In the genomic region with DNA sequence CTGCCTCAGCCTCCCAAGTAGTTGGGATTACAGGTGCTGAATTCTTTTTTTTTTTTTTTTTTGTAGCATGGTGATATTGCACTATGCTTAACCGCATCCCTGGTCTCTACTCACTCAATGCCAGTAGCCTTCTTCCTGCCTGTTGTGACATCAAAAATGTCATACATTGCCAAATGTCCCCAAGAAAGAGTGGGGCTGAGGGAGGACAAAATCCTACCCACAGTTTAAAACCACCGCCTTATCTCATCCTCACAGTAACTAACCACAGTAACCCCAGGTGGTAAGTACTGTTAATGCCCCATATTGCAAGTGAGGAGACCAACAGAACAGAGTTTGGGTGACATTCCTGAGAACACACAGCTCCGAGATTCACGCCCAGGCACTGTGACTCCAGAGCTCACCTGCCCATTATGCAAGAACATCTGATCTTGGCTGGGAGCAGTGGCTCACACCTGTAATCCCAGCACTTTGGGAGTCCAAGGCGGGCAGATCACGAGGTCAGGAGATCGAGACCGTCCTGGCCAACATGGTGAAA, we compare ENCODE assay signal across 1 cellular context.
TF ChIP-seq lines count a peak whose summit lies in the region.

No MANE protein-coding gene starts in this region.

TF ChIP-seq in K562, 482 proteins besides CTCF, POLR2A, EP300 and RAD21 (continued from another document and continues in another):
- TF ChIP-seq, protein P1, sequence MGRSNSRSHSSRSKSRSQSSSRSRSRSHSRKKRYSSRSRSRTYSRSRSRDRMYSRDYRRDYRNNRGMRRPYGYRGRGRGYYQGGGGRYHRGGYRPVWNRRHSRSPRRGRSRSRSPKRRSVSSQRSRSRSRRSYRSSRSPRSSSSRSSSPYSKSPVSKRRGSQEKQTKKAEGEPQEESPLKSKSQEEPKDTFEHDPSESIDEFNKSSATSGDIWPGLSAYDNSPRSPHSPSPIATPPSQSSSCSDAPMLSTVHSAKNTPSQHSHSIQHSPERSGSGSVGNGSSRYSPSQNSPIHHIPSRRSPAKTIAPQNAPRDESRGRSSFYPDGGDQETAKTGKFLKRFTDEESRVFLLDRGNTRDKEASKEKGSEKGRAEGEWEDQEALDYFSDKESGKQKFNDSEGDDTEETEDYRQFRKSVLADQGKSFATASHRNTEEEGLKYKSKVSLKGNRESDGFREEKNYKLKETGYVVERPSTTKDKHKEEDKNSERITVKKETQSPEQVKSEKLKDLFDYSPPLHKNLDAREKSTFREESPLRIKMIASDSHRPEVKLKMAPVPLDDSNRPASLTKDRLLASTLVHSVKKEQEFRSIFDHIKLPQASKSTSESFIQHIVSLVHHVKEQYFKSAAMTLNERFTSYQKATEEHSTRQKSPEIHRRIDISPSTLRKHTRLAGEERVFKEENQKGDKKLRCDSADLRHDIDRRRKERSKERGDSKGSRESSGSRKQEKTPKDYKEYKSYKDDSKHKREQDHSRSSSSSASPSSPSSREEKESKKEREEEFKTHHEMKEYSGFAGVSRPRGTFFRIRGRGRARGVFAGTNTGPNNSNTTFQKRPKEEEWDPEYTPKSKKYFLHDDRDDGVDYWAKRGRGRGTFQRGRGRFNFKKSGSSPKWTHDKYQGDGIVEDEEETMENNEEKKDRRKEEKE (IDR thresholded peaks at IDR 0.05; ENCODE audit: borderline replicate concordance in 1 of 2, control insufficient read depth in 1 of 2, low read depth in 2 of 2, low read length in 1 of 2) = no peak
- TF ChIP-seq, protein P2, sequence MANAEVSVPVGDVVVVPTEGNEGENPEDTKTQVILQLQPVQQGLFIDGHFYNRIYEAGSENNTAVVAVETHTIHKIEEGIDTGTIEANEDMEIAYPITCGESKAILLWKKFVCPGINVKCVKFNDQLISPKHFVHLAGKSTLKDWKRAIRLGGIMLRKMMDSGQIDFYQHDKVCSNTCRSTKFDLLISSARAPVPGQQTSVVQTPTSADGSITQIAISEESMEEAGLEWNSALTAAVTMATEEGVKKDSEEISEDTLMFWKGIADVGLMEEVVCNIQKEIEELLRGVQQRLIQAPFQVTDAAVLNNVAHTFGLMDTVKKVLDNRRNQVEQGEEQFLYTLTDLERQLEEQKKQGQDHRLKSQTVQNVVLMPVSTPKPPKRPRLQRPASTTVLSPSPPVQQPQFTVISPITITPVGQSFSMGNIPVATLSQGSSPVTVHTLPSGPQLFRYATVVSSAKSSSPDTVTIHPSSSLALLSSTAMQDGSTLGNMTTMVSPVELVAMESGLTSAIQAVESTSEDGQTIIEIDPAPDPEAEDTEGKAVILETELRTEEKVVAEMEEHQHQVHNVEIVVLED (CRISPR knock-in tag; IDR thresholded peaks at IDR 0.05) = no peak
- TF ChIP-seq KAT8 (IDR thresholded peaks at IDR 0.05; ENCODE audit: low read depth) (no peak), CHCHD3 (CRISPR knock-in tag; IDR thresholded peaks at IDR 0.05) (no peak), NFXL1 (CRISPR knock-in tag; IDR thresholded peaks at IDR 0.05) (no peak), ZFPM2 (CRISPR knock-in tag; IDR thresholded peaks at IDR 0.05) (no peak), ZBTB17 (CRISPR knock-in tag; IDR thresholded peaks at IDR 0.05) (no peak), ETV1 (tag; conservative IDR thresholded peaks at IDR 0.05; ENCODE audit: low read depth) (peak; percentile 81), CSDE1 (IDR thresholded peaks at IDR 0.05) (no peak), ZNF584 (CRISPR knock-in tag; IDR thresholded peaks at IDR 0.05; ENCODE audit: low read depth) (peak; percentile 49; the same call in 1 of the 2 replicates), MBD2 (IDR thresholded peaks at IDR 0.05; ENCODE audit: borderline replicate concordance, low read depth) (peak; percentile 56; the same call in 1 of the 2 replicates), PCBP1 (IDR thresholded peaks at IDR 0.05; ENCODE audit: low read depth, low read length, poor library complexity, severe bottlenecking) (no peak), SUPT5H (IDR thresholded peaks at IDR 0.05) (no peak), ZNF140 (CRISPR knock-in tag; IDR thresholded peaks at IDR 0.05) (no peak), FOXK2 (conservative IDR thresholded peaks at IDR 0.05 in 1 of 2, IDR thresholded peaks at IDR 0.05 in 1 of 2; ENCODE audit: low read depth in 2 of 2) (0 out of 4 replicates have a peak, but pooled peaks of 1 of the 2 experiments have one; percentile 16), SMAD2 (IDR thresholded peaks at IDR 0.05; ENCODE audit: low read depth, low read length) (no peak), FUS (optimal IDR thresholded peaks at IDR 0.05; ENCODE audit: low read depth, low read length) (no peak), FIP1L1 (IDR thresholded peaks at IDR 0.05; ENCODE audit: low read depth, low read length, poor library complexity, severe bottlenecking) (no peak), FOSL1 (tag; conservative IDR thresholded peaks at IDR 0.05) (peak; percentile 68), CCNT2 (IDR thresholded peaks at IDR 0.05; ENCODE audit: borderline replicate concordance, extremely low read depth, insufficient read length, low read depth, low read length) (no peak), MYBL2 (IDR thresholded peaks at IDR 0.05; ENCODE audit: low read depth) (no peak), MYBL2 (CRISPR knock-in tag; IDR thresholded peaks at IDR 0.05; ENCODE audit: borderline replicate concordance) (no peak), RFX1 (IDR thresholded peaks at IDR 0.05) (no peak), NR3C1 (CRISPR knock-in tag; IDR thresholded peaks at IDR 0.05) (no peak), CBFB (CRISPR knock-in tag; IDR thresholded peaks at IDR 0.05) (peak; percentile 100), KHSRP (IDR thresholded peaks at IDR 0.05) (0 out of 2 replicates have a peak, but pooled peaks have one; percentile 39), SAP30 (IDR thresholded peaks at IDR 0.05; ENCODE audit: borderline replicate concordance, insufficient read depth, low read depth, low read length, poor library complexity, severe bottlenecking) (no peak), FOXM1 (IDR thresholded peaks at IDR 0.05; ENCODE audit: low read depth) (peak; percentile 79), FOXM1 (CRISPR knock-in tag; IDR thresholded peaks at IDR 0.05; ENCODE audit: low read depth) (no peak), GATAD2B (IDR thresholded peaks at IDR 0.05; ENCODE audit: borderline replicate concordance) (no peak; the same call in 1 of the 2 replicates), RCOR1 (IDR thresholded peaks at IDR 0.05; ENCODE audit: borderline replicate concordance in 1 of 2, low read depth in 2 of 2, low read length in 2 of 2) (peak; percentile 94 to 97)
- TF ChIP-seq, protein P3, sequence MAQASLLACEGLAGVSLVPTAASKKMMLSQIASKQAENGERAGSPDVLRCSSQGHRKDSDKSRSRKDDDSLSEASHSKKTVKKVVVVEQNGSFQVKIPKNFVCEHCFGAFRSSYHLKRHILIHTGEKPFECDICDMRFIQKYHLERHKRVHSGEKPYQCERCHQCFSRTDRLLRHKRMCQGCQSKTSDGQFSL (CRISPR knock-in tag; IDR thresholded peaks at IDR 0.05) = no peak
- TF ChIP-seq, protein P3 (tag; IDR thresholded peaks at IDR 0.05) = no peak
- TF ChIP-seq, protein P4, sequence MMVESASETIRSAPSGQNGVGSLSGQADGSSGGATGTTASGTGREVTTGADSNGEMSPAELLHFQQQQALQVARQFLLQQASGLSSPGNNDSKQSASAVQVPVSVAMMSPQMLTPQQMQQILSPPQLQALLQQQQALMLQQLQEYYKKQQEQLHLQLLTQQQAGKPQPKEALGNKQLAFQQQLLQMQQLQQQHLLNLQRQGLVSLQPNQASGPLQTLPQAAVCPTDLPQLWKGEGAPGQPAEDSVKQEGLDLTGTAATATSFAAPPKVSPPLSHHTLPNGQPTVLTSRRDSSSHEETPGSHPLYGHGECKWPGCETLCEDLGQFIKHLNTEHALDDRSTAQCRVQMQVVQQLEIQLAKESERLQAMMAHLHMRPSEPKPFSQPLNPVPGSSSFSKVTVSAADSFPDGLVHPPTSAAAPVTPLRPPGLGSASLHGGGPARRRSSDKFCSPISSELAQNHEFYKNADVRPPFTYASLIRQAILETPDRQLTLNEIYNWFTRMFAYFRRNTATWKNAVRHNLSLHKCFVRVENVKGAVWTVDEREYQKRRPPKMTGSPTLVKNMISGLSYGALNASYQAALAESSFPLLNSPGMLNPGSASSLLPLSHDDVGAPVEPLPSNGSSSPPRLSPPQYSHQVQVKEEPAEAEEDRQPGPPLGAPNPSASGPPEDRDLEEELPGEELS (CRISPR knock-in tag; IDR thresholded peaks at IDR 0.05; ENCODE audit: borderline replicate concordance) = no peak
- TF ChIP-seq, protein P5, sequence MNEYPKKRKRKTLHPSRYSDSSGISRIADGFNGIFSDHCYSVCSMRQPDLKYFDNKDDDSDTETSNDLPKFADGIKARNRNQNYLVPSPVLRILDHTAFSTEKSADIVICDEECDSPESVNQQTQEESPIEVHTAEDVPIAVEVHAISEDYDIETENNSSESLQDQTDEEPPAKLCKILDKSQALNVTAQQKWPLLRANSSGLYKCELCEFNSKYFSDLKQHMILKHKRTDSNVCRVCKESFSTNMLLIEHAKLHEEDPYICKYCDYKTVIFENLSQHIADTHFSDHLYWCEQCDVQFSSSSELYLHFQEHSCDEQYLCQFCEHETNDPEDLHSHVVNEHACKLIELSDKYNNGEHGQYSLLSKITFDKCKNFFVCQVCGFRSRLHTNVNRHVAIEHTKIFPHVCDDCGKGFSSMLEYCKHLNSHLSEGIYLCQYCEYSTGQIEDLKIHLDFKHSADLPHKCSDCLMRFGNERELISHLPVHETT (CRISPR knock-in tag; conservative IDR thresholded peaks at IDR 0.05 in 1 of 2, IDR thresholded peaks at IDR 0.05 in 1 of 2) = peak in 1 of 2 experiments; percentile 81; a peak in 2 of 4 replicates
- TF ChIP-seq, protein P6, sequence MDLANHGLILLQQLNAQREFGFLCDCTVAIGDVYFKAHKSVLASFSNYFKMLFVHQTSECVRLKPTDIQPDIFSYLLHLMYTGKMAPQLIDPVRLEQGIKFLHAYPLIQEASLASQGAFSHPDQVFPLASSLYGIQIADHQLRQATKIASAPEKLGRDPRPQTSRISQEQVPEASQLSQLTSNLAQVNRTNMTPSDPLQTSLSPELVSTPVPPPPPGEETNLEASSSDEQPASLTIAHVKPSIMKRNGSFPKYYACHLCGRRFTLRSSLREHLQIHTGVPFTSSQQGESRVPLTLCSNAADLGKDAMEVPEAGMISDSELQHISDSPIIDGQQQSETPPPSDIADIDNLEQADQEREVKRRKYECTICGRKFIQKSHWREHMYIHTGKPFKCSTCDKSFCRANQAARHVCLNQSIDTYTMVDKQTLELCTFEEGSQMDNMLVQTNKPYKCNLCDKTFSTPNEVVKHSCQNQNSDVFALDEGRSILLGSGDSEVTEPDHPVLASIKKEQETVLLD (IDR thresholded peaks at IDR 0.05) = peak; percentile 38; the same call in 1 of the 2 replicates
- TF ChIP-seq, protein P7, sequence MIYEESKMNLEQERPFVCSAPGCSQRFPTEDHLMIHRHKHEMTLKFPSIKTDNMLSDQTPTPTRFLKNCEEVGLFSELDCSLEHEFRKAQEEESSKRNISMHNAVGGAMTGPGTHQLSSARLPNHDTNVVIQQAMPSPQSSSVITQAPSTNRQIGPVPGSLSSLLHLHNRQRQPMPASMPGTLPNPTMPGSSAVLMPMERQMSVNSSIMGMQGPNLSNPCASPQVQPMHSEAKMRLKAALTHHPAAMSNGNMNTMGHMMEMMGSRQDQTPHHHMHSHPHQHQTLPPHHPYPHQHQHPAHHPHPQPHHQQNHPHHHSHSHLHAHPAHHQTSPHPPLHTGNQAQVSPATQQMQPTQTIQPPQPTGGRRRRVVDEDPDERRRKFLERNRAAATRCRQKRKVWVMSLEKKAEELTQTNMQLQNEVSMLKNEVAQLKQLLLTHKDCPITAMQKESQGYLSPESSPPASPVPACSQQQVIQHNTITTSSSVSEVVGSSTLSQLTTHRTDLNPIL (CRISPR knock-in tag; IDR thresholded peaks at IDR 0.05) = no peak
- TF ChIP-seq, protein P8, sequence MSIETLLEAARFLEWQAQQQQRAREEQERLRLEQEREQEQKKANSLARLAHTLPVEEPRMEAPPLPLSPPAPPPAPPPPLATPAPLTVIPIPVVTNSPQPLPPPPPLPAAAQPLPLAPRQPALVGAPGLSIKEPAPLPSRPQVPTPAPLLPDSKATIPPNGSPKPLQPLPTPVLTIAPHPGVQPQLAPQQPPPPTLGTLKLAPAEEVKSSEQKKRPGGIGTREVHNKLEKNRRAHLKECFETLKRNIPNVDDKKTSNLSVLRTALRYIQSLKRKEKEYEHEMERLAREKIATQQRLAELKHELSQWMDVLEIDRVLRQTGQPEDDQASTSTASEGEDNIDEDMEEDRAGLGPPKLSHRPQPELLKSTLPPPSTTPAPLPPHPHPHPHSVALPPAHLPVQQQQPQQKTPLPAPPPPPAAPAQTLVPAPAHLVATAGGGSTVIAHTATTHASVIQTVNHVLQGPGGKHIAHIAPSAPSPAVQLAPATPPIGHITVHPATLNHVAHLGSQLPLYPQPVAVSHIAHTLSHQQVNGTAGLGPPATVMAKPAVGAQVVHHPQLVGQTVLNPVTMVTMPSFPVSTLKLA (conservative IDR thresholded peaks at IDR 0.05) = peak in 1 of 2 experiments; percentile 50; a peak in 1 of 4 replicates
- TF ChIP-seq, protein P9, sequence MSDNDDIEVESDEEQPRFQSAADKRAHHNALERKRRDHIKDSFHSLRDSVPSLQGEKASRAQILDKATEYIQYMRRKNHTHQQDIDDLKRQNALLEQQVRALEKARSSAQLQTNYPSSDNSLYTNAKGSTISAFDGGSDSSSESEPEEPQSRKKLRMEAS (CRISPR knock-in tag; IDR thresholded peaks at IDR 0.05) = peak; percentile 73
- TF ChIP-seq, protein P10, sequence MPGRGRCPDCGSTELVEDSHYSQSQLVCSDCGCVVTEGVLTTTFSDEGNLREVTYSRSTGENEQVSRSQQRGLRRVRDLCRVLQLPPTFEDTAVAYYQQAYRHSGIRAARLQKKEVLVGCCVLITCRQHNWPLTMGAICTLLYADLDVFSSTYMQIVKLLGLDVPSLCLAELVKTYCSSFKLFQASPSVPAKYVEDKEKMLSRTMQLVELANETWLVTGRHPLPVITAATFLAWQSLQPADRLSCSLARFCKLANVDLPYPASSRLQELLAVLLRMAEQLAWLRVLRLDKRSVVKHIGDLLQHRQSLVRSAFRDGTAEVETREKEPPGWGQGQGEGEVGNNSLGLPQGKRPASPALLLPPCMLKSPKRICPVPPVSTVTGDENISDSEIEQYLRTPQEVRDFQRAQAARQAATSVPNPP (IDR thresholded peaks at IDR 0.05; ENCODE audit: borderline replicate concordance, insufficient read depth, insufficient read length) = no peak
- TF ChIP-seq, protein P11, sequence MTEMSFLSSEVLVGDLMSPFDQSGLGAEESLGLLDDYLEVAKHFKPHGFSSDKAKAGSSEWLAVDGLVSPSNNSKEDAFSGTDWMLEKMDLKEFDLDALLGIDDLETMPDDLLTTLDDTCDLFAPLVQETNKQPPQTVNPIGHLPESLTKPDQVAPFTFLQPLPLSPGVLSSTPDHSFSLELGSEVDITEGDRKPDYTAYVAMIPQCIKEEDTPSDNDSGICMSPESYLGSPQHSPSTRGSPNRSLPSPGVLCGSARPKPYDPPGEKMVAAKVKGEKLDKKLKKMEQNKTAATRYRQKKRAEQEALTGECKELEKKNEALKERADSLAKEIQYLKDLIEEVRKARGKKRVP (CRISPR knock-in tag; IDR thresholded peaks at IDR 0.05) = no peak
